ENCODE assay signal across 21 cellular contexts in genomic region chr7:467393-467828, GRCh38. TPM values are rescaled to one million over a fixed set of nuclear protein-coding genes. Genes with fewer than 3 reads are reported as not detected.
DNase-seq lines count a peak whose midpoint lies in the region; ATAC-seq, FAIRE-seq and TF ChIP-seq lines count a peak whose summit lies in the region.
"Had no signal": no experiment of that assay in that cellular context is flagged by ENCODE, and none has a peak within 500 bp of the region (broad histone marks: within the 10 kb centered on the region; RNA-seq: fewer than 3 reads in every experiment).

No MANE protein-coding gene starts in this region.

- CTCF ChIA-PET in activated CD8-positive, alpha-beta T cell treated with anti-CD3 and anti-CD28 coated beads for 36 hours (lab: Charles Lee) = no interaction called here

- peak overlapping the region; percentile 7 for H3K27ac Mint-ChIP-seq in activated CD8-positive, alpha-beta T cell treated with anti-CD3 and anti-CD28 coated beads for 36 hours
- peak overlapping the region; percentile 85 for H3K27ac Mint-ChIP-seq in stimulated activated effector memory CD8-positive, alpha-beta T cell treated with anti-CD3 and anti-CD28 coated beads, Interleukin-12 subunit alpha, Interleukin-12 subunit beta, amount 100 ng/mL, for 72 hours
- H3K27ac Mint-ChIP-seq: activated B cell treated with CpG ODN at 0.5 μM for 24 hours, GM23338 had no signal

- ATAC-seq in activated CD8-positive, alpha-beta T cell treated with anti-CD3 and anti-CD28 coated beads for 36 hours = no peak
- peak; percentile 35 for ATAC-seq in stimulated activated effector memory CD8-positive, alpha-beta T cell treated with anti-CD3 and anti-CD28 coated beads, Interleukin-12 subunit alpha, Interleukin-12 subunit beta, amount 100 ng/mL, for 72 hours
- no peak for ATAC-seq in GM18520 (IDR thresholded peaks at IDR 0.05; ENCODE audit: unreplicated experiment)
- ATAC-seq in GM21737 (IDR thresholded peaks at IDR 0.05; ENCODE audit: unreplicated experiment) = no peak
- ATAC-seq: GM23338, heart right ventricle had no signal

- no peaks in the 10 kb centered on the region for H3K27me3 Mint-ChIP-seq in activated CD8-positive, alpha-beta T cell treated with anti-CD3 and anti-CD28 coated beads for 36 hours
- H3K27me3 Mint-ChIP-seq: activated B cell treated with CpG ODN at 0.5 μM for 24 hours had no signal

- POLR2A ChIA-PET in activated CD8-positive, alpha-beta T cell treated with anti-CD3 and anti-CD28 coated beads for 36 hours (lab: Charles Lee) = no interaction called here

- H3K9me3 ChIP-seq in kidney (ENCODE audit: control insufficient read depth in 1 of 2, low read length in 2 of 2) = no peaks in the 10 kb centered on the region
- H3K9me3 ChIP-seq: ascending aorta, upper lobe of left lung had no signal

- no peak for FAIRE-seq in kidney (lab: Jason Lieb, UNC)

- no peak for TF ChIP-seq CTCF in activated CD8-positive, alpha-beta T cell treated with anti-CD3 and anti-CD28 coated beads for 36 hours (IDR thresholded peaks at IDR 0.05)
- TF ChIP-seq CTCF in kidney (IDR thresholded peaks at IDR 0.05; ENCODE audit: borderline replicate concordance, extremely low read depth, insufficient read depth) = no peak

- H3K4me1 ChIP-seq in kidney (ENCODE audit: control insufficient read depth in 1 of 2, insufficient read depth in 1 of 2, low read depth in 1 of 2, low read length in 2 of 2) = peaks cover 0 to 16% of the 10 kb centered on the region in 2 donors

- H3K27ac ChIP-seq in kidney (ENCODE audit: low read depth in 2 of 2, low read length in 2 of 2) = no peak overlapping the region
- H3K27ac ChIP-seq: ascending aorta, heart right ventricle, upper lobe of left lung had no signal

- peaks cover 13% of the 10 kb centered on the region for H3K9me3 Mint-ChIP-seq in activated CD8-positive, alpha-beta T cell treated with anti-CD3 and anti-CD28 coated beads for 36 hours
- H3K9me3 Mint-ChIP-seq in stimulated activated effector memory CD8-positive, alpha-beta T cell treated with anti-CD3 and anti-CD28 coated beads, Interleukin-12 subunit alpha, Interleukin-12 subunit beta, amount 100 ng/mL, for 72 hours = peaks cover 16% of the 10 kb centered on the region

- intact Hi-C loops in activated CD8-positive, alpha-beta T cell treated with anti-CD3 and anti-CD28 coated beads for 36 hours (cut with micrococcal nuclease) = no loop called here
- intact Hi-C loops in kidney (cut with DNase I) = no loop called here

- no peaks in the 10 kb centered on the region for H3K36me3 ChIP-seq in kidney (ENCODE audit: control insufficient read depth in 1 of 2, insufficient read depth in 2 of 2, low read length in 2 of 2)
- H3K36me3 ChIP-seq: ascending aorta, heart right ventricle, upper lobe of left lung had no signal

- no peak overlapping the region for H3K4me3 Mint-ChIP-seq in activated CD8-positive, alpha-beta T cell treated with anti-CD3 and anti-CD28 coated beads for 36 hours
- no peak overlapping the region for H3K4me3 Mint-ChIP-seq in stimulated activated effector memory CD8-positive, alpha-beta T cell treated with anti-CD3 and anti-CD28 coated beads, Interleukin-12 subunit alpha, Interleukin-12 subunit beta, amount 100 ng/mL, for 72 hours
- H3K4me3 Mint-ChIP-seq: activated B cell treated with CpG ODN at 0.5 μM for 24 hours, GM23338 had no signal

- no peaks in the 10 kb centered on the region for H3K36me3 Mint-ChIP-seq in activated CD8-positive, alpha-beta T cell treated with anti-CD3 and anti-CD28 coated beads for 36 hours (ENCODE audit: low read depth)
- peaks cover 6% of the 10 kb centered on the region for H3K36me3 Mint-ChIP-seq in stimulated activated effector memory CD8-positive, alpha-beta T cell treated with anti-CD3 and anti-CD28 coated beads, Interleukin-12 subunit alpha, Interleukin-12 subunit beta, amount 100 ng/mL, for 72 hours

- H3K4me1 Mint-ChIP-seq in activated CD8-positive, alpha-beta T cell treated with anti-CD3 and anti-CD28 coated beads for 36 hours (ENCODE audit: low read depth) = peaks cover 13% of the 10 kb centered on the region
- H3K4me1 Mint-ChIP-seq in stimulated activated effector memory CD8-positive, alpha-beta T cell treated with anti-CD3 and anti-CD28 coated beads, Interleukin-12 subunit alpha, Interleukin-12 subunit beta, amount 100 ng/mL, for 72 hours = peaks cover 22% of the 10 kb centered on the region

- DNase-seq in activated effector memory CD4-positive, alpha-beta T cell treated with anti-CD3 and anti-CD28 coated beads, Interleukin-2, amount 50 U/mL, for 16 hours = peak; percentile 33
- DNase-seq in activated effector memory CD4-positive, alpha-beta T cell treated with Interleukin-2 at 50 U/mL for 16 hours = no peak
- no peak for DNase-seq in activated CD8-positive, alpha-beta T cell treated with anti-CD3 and anti-CD28 coated beads for 36 hours
- peak; percentile 37 for DNase-seq in kidney
- DNase-seq in stimulated activated effector memory CD8-positive, alpha-beta T cell treated with anti-CD3 and anti-CD28 coated beads, Interleukin-12 subunit alpha, Interleukin-12 subunit beta, amount 100 ng/mL, for 72 hours (ENCODE audit: low spot score in 2 of 2) = no peak
- DNase-seq in NCI-H187 (lab: John Stamatoyannopoulos, UW) = no peak
- DNase-seq: activated naive CD4-positive, alpha-beta T cell; heart right ventricle; mesenchymal stem cell; MM.1S; NCI-H2107; NCI-H526 treated with DMSO at 0.1 percent for 48 hours; SIG-M5; stimulated activated CD4-positive, alpha-beta T cell treated with anti-CD3 and anti-CD28 coated beads, Interleukin-15, amount 100 ng/mL, for 24 hours; stimulated activated naive CD4-positive, alpha-beta T cell; upper lobe of left lung had no signal

- H3K4me3 ChIP-seq in kidney (ENCODE audit: low read length in 2 of 2) = no peak overlapping the region
- H3K4me3 ChIP-seq: ascending aorta, GM23338, heart right ventricle, upper lobe of left lung had no signal

- no peak overlapping the region for H3K9ac ChIP-seq in kidney (ENCODE audit: low read length in 2 of 2)

RNA-seq across cellular contexts. Expression of gene PDGFA, which starts 52.2 kb away (rescaled TPM):
- total RNA-seq in activated CD8-positive, alpha-beta T cell treated with anti-CD3 and anti-CD28 coated beads for 36 hours = 10 to 100 TPM; 16.7 to 18.8 TPM
- 53.0 TPM for total RNA-seq in kidney
- 14.1 TPM for polyA plus RNA-seq in kidney (ENCODE audit: insufficient read depth, low read depth, low replicate concordance)

Comparison
In these comparisons a context has a peak if more than half of its experiments do, and no peak if none do; other contexts are left out.
1. DNase-seq: peak in activated effector memory CD4-positive, alpha-beta T cell treated with anti-CD3 and anti-CD28 coated beads, Interleukin-2, amount 50 U/mL, for 16 hours (single experiment) and kidney (single experiment); none in activated effector memory CD4-positive, alpha-beta T cell treated with Interleukin-2 at 50 U/mL for 16 hours (single experiment), activated CD8-positive, alpha-beta T cell treated with anti-CD3 and anti-CD28 coated beads for 36 hours (single experiment), stimulated activated effector memory CD8-positive, alpha-beta T cell treated with anti-CD3 and anti-CD28 coated beads, Interleukin-12 subunit alpha, Interleukin-12 subunit beta, amount 100 ng/mL, for 72 hours (0 of 2) and NCI-H187 (0 of 2).